Comparison of ENCODE assay signal across 14 cellular contexts in genomic region chr16:67940436-67941089, GRCh38. TPM values are rescaled to one million over a fixed set of nuclear protein-coding genes. Genes with fewer than 3 reads are reported as not detected.
A peak's percentile ranks its signal among the peaks of the same experiment; 100 is the strongest.
DNase-seq lines count a peak whose midpoint lies in the region; ATAC-seq and TF ChIP-seq lines count a peak whose summit lies in the region.
"Had no signal": no experiment of that assay in that cellular context is flagged by ENCODE, and none has a peak within 500 bp of the region (broad histone marks: within the 10 kb centered on the region; RNA-seq: fewer than 3 reads in every experiment).

No MANE protein-coding gene starts in this region.

- CTCF ChIA-PET in activated CD4-positive, alpha-beta T cell treated with anti-CD3 and anti-CD28 coated beads for 36 hours (lab: Charles Lee) = interaction anchor here (0.6 to 2.6 kb wide), 9 partner anchors 12 to 124 kb away, joined by 3 to 14 read pairs (median 4); no protein-coding TSS in a partner anchor
- CTCF ChIA-PET in RWPE1 (lab: Yijun Ruan, JAX) = interaction anchor here (0.6 to 1.1 kb wide), 4 partner anchors 22 to 704 kb away, joined by 3 to 5 read pairs (median 3); no protein-coding TSS in a partner anchor

- peak overlapping the region; percentile 64 for H3K27ac ChIP-seq in RWPE1

- H3K27ac Mint-ChIP-seq in activated CD4-positive, alpha-beta T cell treated with anti-CD3 and anti-CD28 coated beads for 36 hours = peak overlapping the region; percentile 76
- H3K27ac Mint-ChIP-seq in naive B cell = peak overlapping the region in 5 of 6 donors; percentile 26 to 86 (median 51)

- peaks cover 28% of the 10 kb centered on the region for H3K36me3 Mint-ChIP-seq in activated CD4-positive, alpha-beta T cell treated with anti-CD3 and anti-CD28 coated beads for 36 hours (ENCODE audit: low read depth)
- peaks cover 0 to 4% of the 10 kb centered on the region in 2 donors for H3K36me3 Mint-ChIP-seq in naive B cell

- DNase-seq in activated CD4-positive, alpha-beta T cell treated with anti-CD3 and anti-CD28 coated beads for 36 hours = no peak
- no peak for DNase-seq in activated CD4-positive, alpha-beta T cell treated with anti-CD3 and anti-CD28 coated beads, Interleukin-2, amount 50 U/mL, for 4 hours
- no peak for DNase-seq in RWPE1 (ENCODE audit: low spot score)
- no peak for DNase-seq in naive B cell
- DNase-seq in NCI-H1436 treated with DMSO at 0.1 percent for 48 hours (lab: John Stamatoyannopoulos, UW) = no peak
- no peak for DNase-seq in SW480 (ENCODE audit: low spot score)
- DNase-seq: islet precursor cell, NCI-H187 treated with DMSO at 0.1 percent for 48 hours, NCI-H524 treated with DMSO at 0.1 percent for 48 hours, trophoblast cell had no signal

- peaks cover 28% of the 10 kb centered on the region for H3K4me1 Mint-ChIP-seq in activated CD4-positive, alpha-beta T cell treated with anti-CD3 and anti-CD28 coated beads for 36 hours
- peaks cover 21 to 37% (median 24%) of the 10 kb centered on the region in 3 donors for H3K4me1 Mint-ChIP-seq in naive B cell

- no peaks in the 10 kb centered on the region for H3K9me3 Mint-ChIP-seq in activated CD4-positive, alpha-beta T cell treated with anti-CD3 and anti-CD28 coated beads for 36 hours (ENCODE audit: low read depth)
- no peaks in the 10 kb centered on the region for H3K9me3 Mint-ChIP-seq in naive B cell

- intact Hi-C loops in activated CD4-positive, alpha-beta T cell treated with anti-CD3 and anti-CD28 coated beads for 36 hours (cut with DNase I, micrococcal nuclease) = no loop called here

- no peaks in the 10 kb centered on the region for H3K27me3 Mint-ChIP-seq in activated CD4-positive, alpha-beta T cell treated with anti-CD3 and anti-CD28 coated beads for 36 hours
- H3K27me3 Mint-ChIP-seq in naive B cell = no peaks in the 10 kb centered on the region

- TF ChIP-seq CTCF in RWPE1 (conservative IDR thresholded peaks at IDR 0.05; ENCODE audit: low read depth) = no peak

- no peak overlapping the region for H3K4me3 Mint-ChIP-seq in activated CD4-positive, alpha-beta T cell treated with anti-CD3 and anti-CD28 coated beads for 36 hours
- H3K4me3 Mint-ChIP-seq in naive B cell = peak overlapping the region in 4 of 8 donors; percentile 42 to 56 (median 47)

- POLR2A ChIA-PET in activated CD4-positive, alpha-beta T cell treated with anti-CD3 and anti-CD28 coated beads for 36 hours (lab: Charles Lee) = interaction anchor here (0.6 to 1.4 kb wide), 2 partner anchors 26 to 64 kb away, joined by 3 read pairs; no protein-coding TSS in a partner anchor
- POLR2A ChIA-PET in RWPE1 (lab: Yijun Ruan, JAX; ENCODE audit: low non-redundant PET) = no interaction called here

- ATAC-seq in activated CD4-positive, alpha-beta T cell treated with anti-CD3 and anti-CD28 coated beads for 36 hours = no peak
- ATAC-seq in naive B cell (ENCODE audit: low read depth in 2 of 2) = no peak
- ATAC-seq: Panc1 had no signal

RNA-seq across cellular contexts. Expression of gene LCAT, which starts 3.4 kb away (rescaled TPM):
- 1 to 10 TPM; 9.1 to 9.9 TPM for total RNA-seq in activated CD4-positive, alpha-beta T cell treated with anti-CD3 and anti-CD28 coated beads for 36 hours
- polyA plus RNA-seq in naive B cell (ENCODE audit: low read depth in 6 of 6) = 1 to 10 TPM in 2 of 6 donors, under 1 TPM in 2, not detected in 2; 0.30 to 4.2 (median 0.93) TPM

RNA-seq across cellular contexts. Expression of gene PSMB10, which starts 3.9 kb away (rescaled TPM):
- total RNA-seq in activated CD4-positive, alpha-beta T cell treated with anti-CD3 and anti-CD28 coated beads for 36 hours = 100 to 1,000 TPM; 123 to 195 TPM
- 100 to 1,000 TPM; 398 to 770 (median 477) TPM for polyA plus RNA-seq in naive B cell (ENCODE audit: low read depth in 6 of 6)

RNA-seq across cellular contexts. Expression of gene CTRL, which starts 8.9 kb away (rescaled TPM):
- total RNA-seq in activated CD4-positive, alpha-beta T cell treated with anti-CD3 and anti-CD28 coated beads for 36 hours = 1 to 10 TPM; 2.5 to 3.5 TPM
- polyA plus RNA-seq in naive B cell (ENCODE audit: low read depth in 6 of 6) = 1 to 10 TPM in 4 of 6 donors, under 1 TPM in 2; 0.65 to 3.2 (median 1.3) TPM

RNA-seq across cellular contexts. Expression of gene SLC12A4, which starts 27.9 kb away (rescaled TPM):
- total RNA-seq in activated CD4-positive, alpha-beta T cell treated with anti-CD3 and anti-CD28 coated beads for 36 hours = 10 to 100 TPM; 21.8 to 25.8 TPM
- polyA plus RNA-seq in naive B cell (ENCODE audit: low read depth in 6 of 6) = 1 to 10 TPM; 2.8 to 5.4 (median 3.7) TPM

RNA-seq across cellular contexts. Expression of gene DPEP3, which starts 39.7 kb away (rescaled TPM):
- total RNA-seq in activated CD4-positive, alpha-beta T cell treated with anti-CD3 and anti-CD28 coated beads for 36 hours = under 1 TPM in 1 of 2 experiments, not detected in 1; 0.11 TPM
- polyA plus RNA-seq in naive B cell (ENCODE audit: low read depth in 6 of 6) = under 1 TPM in 4 of 6 donors, not detected in 2; 0.44 to 0.83 (median 0.55) TPM
- total RNA-seq: A673, cerebellum, mucosa of gallbladder had no signal
